Comparison of ENCODE assay signal across 8 cellular contexts in the genomic region with DNA sequence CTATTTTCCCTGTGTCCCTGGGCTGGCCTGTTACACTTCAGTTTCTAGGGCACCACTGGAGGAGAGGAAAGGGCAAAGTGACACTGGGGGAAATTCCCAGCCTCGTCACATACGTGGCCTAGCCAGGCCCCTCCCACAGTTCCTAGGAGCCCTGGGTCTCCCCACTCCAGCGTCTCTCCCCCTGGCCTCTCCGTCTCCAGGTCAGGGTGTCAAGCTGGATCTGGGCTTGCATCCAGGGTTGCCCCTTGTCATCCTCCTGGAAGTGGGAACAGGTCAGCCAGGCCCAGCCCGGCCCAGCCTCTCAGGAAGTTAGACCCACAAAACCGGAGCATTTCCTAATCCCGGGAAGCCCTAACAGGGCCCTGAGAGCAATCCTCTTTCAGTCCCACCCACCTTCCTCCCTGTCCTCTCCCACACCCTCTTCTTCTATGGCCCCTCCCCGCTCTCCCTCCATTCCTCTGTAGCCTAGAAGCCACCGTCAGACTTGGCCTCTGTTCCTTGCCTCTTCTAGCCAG. TPM values are rescaled to one million over a fixed set of nuclear protein-coding genes. Genes with fewer than 3 reads are reported as not detected.
DNase-seq lines count a peak whose midpoint lies in the region; TF ChIP-seq lines count a peak whose summit lies in the region.

No MANE protein-coding gene starts in this region.

- DNase-seq in COLO668 (lab: John Stamatoyannopoulos, UW; ENCODE audit: unreplicated experiment) (peak; percentile 30), MCF 10A (ENCODE audit: unreplicated experiment) (peak; percentile 95), NOMO-1 (lab: John Stamatoyannopoulos, UW; ENCODE audit: unreplicated experiment in 2 of 2) (no peak), DMS79 (lab: John Stamatoyannopoulos, UW) (no peak), NCI-H526 (lab: John Stamatoyannopoulos, UW) (no peak)
- no peak for DNase-seq in activated CD8-positive, alpha-beta memory T cell treated with anti-CD3 and anti-CD28 coated beads, Interleukin-2, amount 50 U/mL, for 4 hours

- peak overlapping the region; percentile 96 for H3K4me2 ChIP-seq in OCI-LY3 (ENCODE audit: low read length)

- no peaks in the 10 kb centered on the region for H4K20me1 ChIP-seq in OCI-LY3 (ENCODE audit: insufficient read depth, low read length)

- no peaks in the 10 kb centered on the region for H3K9me3 Mint-ChIP-seq in MCF 10A (ENCODE audit: unreplicated experiment)

- H3K9ac ChIP-seq in OCI-LY3 (ENCODE audit: low read length), result peak overlapping the region; percentile 88

- no peak for TF ChIP-seq CTCF in OCI-LY3 (IDR thresholded peaks at IDR 0.05; ENCODE audit: low read depth, low read length)
- no peak for TF ChIP-seq CTCF in MCF 10A (IDR thresholded peaks at IDR 0.05; ENCODE audit: unreplicated experiment)

- H3K36me3 ChIP-seq in OCI-LY3 (replicated peaks; ENCODE audit: low read depth, low read length) (peaks cover 6% of the 10 kb centered on the region), muscle layer of duodenum (ENCODE audit: control insufficient read depth in 1 of 2, insufficient read depth in 2 of 2, low read length in 2 of 2) (peaks cover 0 to 3% of the 10 kb centered on the region in 2 donors)

- H3K4me1 Mint-ChIP-seq in MCF 10A (ENCODE audit: insufficient read depth, unreplicated experiment), result peaks cover 47% of the 10 kb centered on the region

- CTCF ChIA-PET in MCF 10A (lab: Yijun Ruan, JAX), result interaction anchor here (1.0 to 40.7 kb wide), 6 partner anchors 11 to 57 kb away, joined by 3 to 1587 read pairs (median 4); no protein-coding TSS in a partner anchor

- H2AFZ ChIP-seq in OCI-LY3 (ENCODE audit: low read depth, low read length), result no peak overlapping the region

- no peaks in the 10 kb centered on the region for H3K9me3 ChIP-seq in OCI-LY3 (ENCODE audit: insufficient read depth, low read length)
- H3K9me3 ChIP-seq in muscle layer of duodenum (ENCODE audit: control insufficient read depth in 1 of 2, low read length in 2 of 2), result no peaks in the 10 kb centered on the region

- POLR2A ChIA-PET in MCF 10A (lab: Yijun Ruan, JAX), result interaction anchor here (0.7 to 6.8 kb wide), 7 partner anchors 7 to 168 kb away, joined by 3 to 78 read pairs (median 4); partner anchors contain the start of gene GM2A

- H3K4me1 ChIP-seq in OCI-LY3 (ENCODE audit: low read length) (peaks cover 54% of the 10 kb centered on the region), muscle layer of duodenum (ENCODE audit: control insufficient read depth in 1 of 2, insufficient read depth in 2 of 2, low read length in 2 of 2) (peaks cover 4 to 28% of the 10 kb centered on the region in 2 donors)

- H3K27ac Mint-ChIP-seq in MCF 10A (ENCODE audit: low read depth, unreplicated experiment), result peak overlapping the region; percentile 59

- H3K36me3 Mint-ChIP-seq in MCF 10A (ENCODE audit: insufficient read depth, unreplicated experiment), result peaks cover 9% of the 10 kb centered on the region

- H3K27me3 ChIP-seq in OCI-LY3 (ENCODE audit: low read depth, low read length), result peaks cover 4% of the 10 kb centered on the region; the same call in 1 of the 2 replicates
- H3K27me3 ChIP-seq in muscle layer of duodenum (ENCODE audit: low read depth, low read length), result no peaks in the 10 kb centered on the region

- H3K27me3 Mint-ChIP-seq in MCF 10A (ENCODE audit: insufficient read depth, unreplicated experiment), result no peaks in the 10 kb centered on the region

- peak overlapping the region; percentile 64 for H3K27ac ChIP-seq in OCI-LY3 (ENCODE audit: low read length)
- peak overlapping the region; percentile 88 for H3K27ac ChIP-seq in muscle layer of duodenum (ENCODE audit: low read length)

- peaks cover 57% of the 10 kb centered on the region for H3K79me2 ChIP-seq in OCI-LY3 (ENCODE audit: low read length)

- peak overlapping the region; percentile 90 for H3K4me3 ChIP-seq in OCI-LY3 (ENCODE audit: low read length)
- H3K4me3 ChIP-seq in muscle layer of duodenum (ENCODE audit: low read depth in 1 of 2, low read length in 2 of 2), result no peak overlapping the region

- intact Hi-C loops in MCF 10A (cut with micrococcal nuclease), result no loop called here

- H3K4me3 Mint-ChIP-seq in MCF 10A (ENCODE audit: unreplicated experiment), result peak overlapping the region; percentile 73

- no TSS peak for BruUV-seq in MCF 10A (replicated peaks; lab: Mats Ljungman, UMichigan)

RNA-seq across cellular contexts. Expression of gene TNIP1, which starts 4.7 kb away (rescaled TPM):
- total RNA-seq in MCF 10A (2022), result 246 and 342 TPM in 2 replicates

Comparison
In these comparisons a context has a peak if more than half of its experiments do, and no peak if none do; other contexts are left out.
1. DNase-seq: peak in COLO668 (single experiment) and MCF 10A (single experiment); none in NOMO-1 (0 of 2), activated CD8-positive, alpha-beta memory T cell treated with anti-CD3 and anti-CD28 coated beads, Interleukin-2, amount 50 U/mL, for 4 hours (single experiment), DMS79 (single experiment) and NCI-H526 (0 of 2).